In genomic region chr21:42520628-42521253, GRCh38 we compare ENCODE assay signal across 17 cellular contexts. TPM values are rescaled to one million over a fixed set of nuclear protein-coding genes. Genes with fewer than 3 reads are reported as not detected.
DNase-seq lines count a peak whose midpoint lies in the region; ATAC-seq and TF ChIP-seq lines count a peak whose summit lies in the region.
"Had no signal": no experiment of that assay in that cellular context is flagged by ENCODE, and none has a peak within 500 bp of the region (broad histone marks: within the 10 kb centered on the region; RNA-seq: fewer than 3 reads in every experiment).

No MANE protein-coding gene starts in this region.

- no peak for ATAC-seq in GM18520 (IDR thresholded peaks at IDR 0.05; ENCODE audit: unreplicated experiment)

- H3K27me3 Mint-ChIP-seq in HFFc6 (ENCODE audit: insufficient read depth): peaks cover 20% of the 10 kb centered on the region
- H3K27me3 Mint-ChIP-seq: activated naive CD4-positive, alpha-beta T cell treated with anti-CD3 and anti-CD28 coated beads, Interleukin-2, amount 50 U/mL, for 24 hours had no signal

- POLR2A ChIA-PET in AG04449 (lab: Yijun Ruan, JAX): no interaction called here

- CTCF ChIA-PET in AG04449 (lab: Yijun Ruan, JAX): interaction anchor here (0.7 to 1.4 kb wide), 2 partner anchors 15 to 17 kb away, joined by 3 to 4 read pairs; no protein-coding TSS in a partner anchor

- H3K9me3 Mint-ChIP-seq in HFFc6: no peaks in the 10 kb centered on the region; the same call in 1 of the 2 replicates
- H3K9me3 Mint-ChIP-seq: activated naive CD4-positive, alpha-beta T cell treated with anti-CD3 and anti-CD28 coated beads, Interleukin-2, amount 50 U/mL, for 24 hours had no signal

- TF ChIP-seq CTCF in AG04449 (IDR thresholded peaks at IDR 0.05; ENCODE audit: insufficient read depth, low read length, missing control alignments) (peak; percentile 27), HFFc6 (IDR thresholded peaks at IDR 0.05) (peak; percentile 54), cardiac fibroblast (IDR thresholded peaks at IDR 0.05; ENCODE audit: low read depth, low read length) (peak; percentile 34)

- no peak overlapping the region for H3K27ac Mint-ChIP-seq in HFFc6
- H3K27ac Mint-ChIP-seq: activated naive CD4-positive, alpha-beta T cell treated with anti-CD3 and anti-CD28 coated beads, Interleukin-2, amount 50 U/mL, for 24 hours had no signal

- H3K36me3 Mint-ChIP-seq in HFFc6 (ENCODE audit: low read depth): no peaks in the 10 kb centered on the region

- H3K4me1 Mint-ChIP-seq in HFFc6 (ENCODE audit: low read depth): no peaks in the 10 kb centered on the region; the same call in 1 of the 2 replicates

- no peak overlapping the region for H3K4me3 Mint-ChIP-seq in HFFc6
- H3K4me3 Mint-ChIP-seq: activated naive CD4-positive, alpha-beta T cell treated with anti-CD3 and anti-CD28 coated beads, Interleukin-2, amount 50 U/mL, for 24 hours had no signal

- no peak for DNase-seq in AG04449 (ENCODE audit: low read depth, low spot score)
- DNase-seq in HFFc6: no peak
- DNase-seq in cardiac fibroblast (ENCODE audit: low read depth in 2 of 2): no peak
- DNase-seq in medulla oblongata (ENCODE audit: extremely low spot score): peak; percentile 53
- no peak for DNase-seq in iPS-NIHi11 (ENCODE audit: low spot score)
- DNase-seq in putamen (ENCODE audit: low spot score): no peak
- no peak for DNase-seq in GOT3 (lab: John Stamatoyannopoulos, UW)
- DNase-seq: activated CD4-positive, CD25-positive, alpha-beta regulatory T cell; cerebellar nuclear complex; esophagus squamous epithelium; NCI-H2107; nucleus accumbens had no signal

- H3K4me3 ChIP-seq in AG04449 (ENCODE audit: low read depth, low read length) (no peak overlapping the region), cardiac fibroblast (replicated peaks in 1 of 2; ENCODE audit: low read depth in 2 of 2, low read length in 2 of 2) (no peak overlapping the region)
- H3K4me3 ChIP-seq: esophagus squamous epithelium, suprapubic skin had no signal

RNA-seq across cellular contexts. Expression of gene SLC37A1, which starts 7.1 kb away (rescaled TPM):
- not detected for total RNA-seq in HFFc6 (2021; fragmentation: NEBNext Ultra II Directional; extraction: Animal tissue kit (Norgen Biotek cat#: 25700))

RNA-seq across cellular contexts. Expression of gene RSPH1, which starts 24.7 kb away (rescaled TPM):
- total RNA-seq in HFFc6 (2021; fragmentation: NEBNext Ultra II Directional; extraction: Animal tissue kit (Norgen Biotek cat#: 25700)): not detected
- total RNA-seq: HT1080, lung microvascular endothelial cell had no signal
